17 cellular contexts compared by ENCODE assay signal in the genomic region with DNA sequence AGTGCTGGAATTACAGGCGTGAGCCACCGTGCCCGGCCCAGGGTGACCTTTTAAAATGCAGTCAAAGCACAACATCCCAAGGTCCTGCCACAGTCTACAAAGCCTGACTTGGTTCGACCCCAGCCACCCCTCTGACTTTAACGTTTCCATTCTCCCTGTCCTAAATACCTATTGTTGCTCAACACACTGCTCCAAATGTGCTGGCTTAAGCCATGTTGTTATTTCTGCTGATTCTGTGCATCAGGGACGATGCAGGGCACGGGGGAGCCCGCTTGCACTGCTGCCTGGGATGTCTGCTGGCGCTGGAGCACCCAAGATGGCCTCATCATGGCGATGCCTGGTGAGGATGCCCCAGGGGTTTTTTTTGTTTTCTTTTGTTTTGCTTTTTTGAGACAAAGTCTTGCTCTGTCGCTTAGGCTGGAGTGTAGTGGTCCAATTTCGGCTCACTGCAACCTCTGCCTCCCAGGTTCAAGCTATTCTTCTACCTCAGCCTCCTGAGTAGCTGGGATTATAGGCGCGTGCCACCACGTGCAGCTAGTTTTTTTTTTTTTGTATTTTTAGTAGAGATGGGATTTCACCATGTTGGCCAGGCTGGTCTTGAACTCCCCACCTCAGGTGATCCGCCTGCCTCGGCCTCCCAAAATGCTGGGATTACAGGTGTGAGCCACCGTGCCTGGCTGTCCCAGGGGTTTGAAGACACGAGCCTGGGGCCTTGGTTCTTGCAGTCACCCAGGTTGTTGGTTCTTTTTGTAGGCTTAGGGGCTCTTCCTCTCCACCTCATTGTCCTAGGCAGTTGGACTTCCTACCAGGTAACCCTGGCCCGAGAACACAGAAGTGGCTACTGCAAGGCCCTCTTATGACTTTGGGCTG. TPM values are rescaled to one million over a fixed set of nuclear protein-coding genes. Genes with fewer than 3 reads are reported as not detected.
DNase-seq lines count a peak whose midpoint lies in the region; ATAC-seq, FAIRE-seq and TF ChIP-seq lines count a peak whose summit lies in the region.
"Had no signal": no experiment of that assay in that cellular context is flagged by ENCODE, and none has a peak within 500 bp of the region (broad histone marks: within the 10 kb centered on the region; RNA-seq: fewer than 3 reads in every experiment).

No MANE protein-coding gene starts in this region.

- peaks cover 6% of the 10 kb centered on the region for H3K36me3 Mint-ChIP-seq in MCF 10A (ENCODE audit: insufficient read depth, unreplicated experiment)

- H3K9ac ChIP-seq in mammary epithelial cell (ENCODE audit: insufficient read depth, low read length): no peak overlapping the region
- peak overlapping the region; percentile 62 for H3K9ac ChIP-seq in keratinocyte (ENCODE audit: control insufficient read depth, extremely low read depth, insufficient read depth, low read length)
- H3K9ac ChIP-seq: BLaER1 had no signal

- no peak for TF ChIP-seq POLR2A in breast epithelium (IDR thresholded peaks at IDR 0.05)
- no peak for TF ChIP-seq POLR2A in transverse colon (IDR thresholded peaks at IDR 0.05)

- TF ChIP-seq EP300 in transverse colon (IDR thresholded peaks at IDR 0.05; ENCODE audit: low read depth): no peak

- no peaks in the 10 kb centered on the region for H3K9me3 Mint-ChIP-seq in MCF 10A (ENCODE audit: unreplicated experiment)

- H3K4me3 ChIP-seq in breast epithelium: no peak overlapping the region
- no peak overlapping the region for H3K4me3 ChIP-seq in mammary epithelial cell (replicated peaks in 1 of 3; ENCODE audit: insufficient read depth in 1 of 3, low read depth in 2 of 3, low read length in 3 of 3)
- no peak overlapping the region for H3K4me3 ChIP-seq in keratinocyte (ENCODE audit: control insufficient read depth in 2 of 3, extremely low read depth in 1 of 3, insufficient read depth in 2 of 3, low read depth in 1 of 3, low read length in 3 of 3)
- H3K4me3 ChIP-seq in transverse colon: no peak overlapping the region
- H3K4me3 ChIP-seq: BLaER1 had no signal

- H3K4me1 ChIP-seq in breast epithelium: no peaks in the 10 kb centered on the region
- peaks cover 56% of the 10 kb centered on the region for H3K4me1 ChIP-seq in mammary epithelial cell (ENCODE audit: insufficient read depth, low read length)
- H3K4me1 ChIP-seq in keratinocyte (ENCODE audit: control insufficient read depth, extremely low read depth, insufficient read depth, low read length): peaks cover 48% of the 10 kb centered on the region
- peaks cover 0 to 12% (median 2%) of the 10 kb centered on the region in 4 donors for H3K4me1 ChIP-seq in transverse colon
- H3K4me1 ChIP-seq: BLaER1 had no signal

- dilution Hi-C loops in mammary epithelial cell (cut with HindIII; ENCODE audit: low sequenced_read_pairs): loop anchor here (5.0 kb wide), 2 partner anchors 34 to 69 kb away; no protein-coding TSS in a partner anchor
- dilution Hi-C loops in keratinocyte (cut with MboI; ENCODE audit: extremely low pct_ligation_motif_present, low sequenced_read_pairs): no loop called here

- DNase-seq in MCF 10A (ENCODE audit: unreplicated experiment) (no peak), breast epithelium (ENCODE audit: low spot score in 2 of 2) (no peak), mammary epithelial cell (no peak), keratinocyte (ENCODE audit: low read depth, low spot score) (no peak), transverse colon (no peak), NCI-H1048 (lab: John Stamatoyannopoulos, UW) (no peak), NCI-H2227 treated with DMSO at 0.1 percent for 48 hours (lab: John Stamatoyannopoulos, UW) (no peak)
- DNase-seq: DMS 273 treated with DMSO at 0.1 percent for 48 hours, GOT3, Kasumi-1, NCI-H1417, NCI-H2029, NCI-H510A treated with DMSO at 0.1 percent for 48 hours, SIG-M5 had no signal

- 91% methylated on average over 14 of the region's 20 CpGs for WGBS in mammary epithelial cell (ENCODE audit: low coverage, missing lambda C conversion rate)
- 90 to 91% methylated on average over 6 to 20 of the region's 20 CpGs for WGBS in transverse colon (ENCODE audit: low coverage in 1 of 2), 2 donors

- H3K79me2 ChIP-seq in mammary epithelial cell (ENCODE audit: insufficient read depth, low read length) (peaks cover 24% of the 10 kb centered on the region), keratinocyte (ENCODE audit: control insufficient read depth, insufficient read depth, low read length) (peaks cover 3% of the 10 kb centered on the region)

- BruUV-seq in MCF 10A (replicated peaks; lab: Mats Ljungman, UMichigan) (no TSS peak), mammary epithelial cell (replicated peaks; lab: Mats Ljungman, UMichigan) (no TSS peak)

- H3K4me3 Mint-ChIP-seq in MCF 10A (ENCODE audit: unreplicated experiment): no peak overlapping the region

- peak overlapping the region in 1 of 2 donors; percentile 25 for H3K27ac ChIP-seq in breast epithelium
- peak overlapping the region; percentile 97 for H3K27ac ChIP-seq in mammary epithelial cell (ENCODE audit: insufficient read depth, low read depth, low read length)
- peak overlapping the region; percentile 91 for H3K27ac ChIP-seq in keratinocyte (ENCODE audit: control insufficient read depth, insufficient read depth, low read length)
- peak overlapping the region in 3 of 4 donors; percentile 35 to 52 (median 41) for H3K27ac ChIP-seq in transverse colon
- H3K27ac ChIP-seq: BLaER1 had no signal

- no peak for TF ChIP-seq CTCF in MCF 10A (IDR thresholded peaks at IDR 0.05; ENCODE audit: unreplicated experiment)
- no peak for TF ChIP-seq CTCF in breast epithelium (IDR thresholded peaks at IDR 0.05)
- TF ChIP-seq CTCF in mammary epithelial cell (conservative IDR thresholded peaks at IDR 0.05 in 1 of 2, IDR thresholded peaks at IDR 0.05 in 1 of 2; ENCODE audit: extremely low read depth in 1 of 2, insufficient read depth in 1 of 2, low read depth in 1 of 2, low read length in 2 of 2): no peak
- no peak for TF ChIP-seq CTCF in keratinocyte (optimal IDR thresholded peaks at IDR 0.05 in 1 of 3, IDR thresholded peaks at IDR 0.05 in 1 of 3, conservative IDR thresholded peaks at IDR 0.05 in 1 of 3; ENCODE audit: extremely low read depth in 1 of 3, insufficient read depth in 2 of 3, low read length in 3 of 3)
- TF ChIP-seq CTCF in transverse colon (IDR thresholded peaks at IDR 0.05): no peak

- H3K27me3 ChIP-seq in breast epithelium (no peaks in the 10 kb centered on the region), mammary epithelial cell (ENCODE audit: insufficient read depth, low read length) (no peaks in the 10 kb centered on the region), keratinocyte (ENCODE audit: control insufficient read depth, extremely low read depth, insufficient read depth, low read length) (no peaks in the 10 kb centered on the region), transverse colon (no peaks in the 10 kb centered on the region)
- H3K27me3 ChIP-seq: BLaER1 had no signal

- H3K4me2 ChIP-seq in mammary epithelial cell (ENCODE audit: insufficient read depth, low read depth, low read length): no peak overlapping the region
- H3K4me2 ChIP-seq in keratinocyte (ENCODE audit: control insufficient read depth, extremely low read depth, insufficient read depth, low read depth, low read length): no peak overlapping the region
- H3K4me2 ChIP-seq: BLaER1 had no signal

- no peak overlapping the region for H2AFZ ChIP-seq in mammary epithelial cell (ENCODE audit: low read depth, low read length)
- H2AFZ ChIP-seq in keratinocyte (ENCODE audit: control insufficient read depth, low read length): no peak overlapping the region

- peak overlapping the region; percentile 82 for H3K27ac Mint-ChIP-seq in MCF 10A (ENCODE audit: low read depth, unreplicated experiment)

- no peaks in the 10 kb centered on the region for H3K9me1 ChIP-seq in keratinocyte (ENCODE audit: control insufficient read depth, extremely low read depth, insufficient read depth, low read length)

- H3K27me3 Mint-ChIP-seq in MCF 10A (ENCODE audit: insufficient read depth, unreplicated experiment): no peaks in the 10 kb centered on the region

- POLR2A ChIA-PET in MCF 10A (lab: Yijun Ruan, JAX): interaction anchor here (0.6 to 2.9 kb wide), 6 partner anchors 9 to 113 kb away, joined by 3 to 26 read pairs (median 4); a partner anchor contains a TSS

- no peak for ATAC-seq in GM18498 (IDR thresholded peaks at IDR 0.05; ENCODE audit: unreplicated experiment)

- CTCF ChIA-PET in MCF 10A (lab: Yijun Ruan, JAX): interaction anchor here (0.6 to 2.2 kb wide), 4 partner anchors 22 to 256 kb away, joined by 3 to 22 read pairs (median 3); a partner anchor contains a TSS
- CTCF ChIA-PET in mammary epithelial cell (lab: Charles Lee; ENCODE audit: low non-redundant PET): no interaction called here

- H3K9me3 ChIP-seq in breast epithelium: peaks cover 8 to 9% of the 10 kb centered on the region in 2 donors
- H3K9me3 ChIP-seq in mammary epithelial cell (replicated peaks; ENCODE audit: insufficient read depth, low read length): peaks cover 5% of the 10 kb centered on the region
- no peaks in the 10 kb centered on the region for H3K9me3 ChIP-seq in keratinocyte (ENCODE audit: control insufficient read depth, low read depth, low read length)
- no peaks in the 10 kb centered on the region for H3K9me3 ChIP-seq in transverse colon

- FAIRE-seq in keratinocyte (lab: Jason Lieb, UNC): no peak
- FAIRE-seq: RCC 7860 had no signal

- in situ Hi-C loops in mammary epithelial cell (cut with MboI; ENCODE audit: low sequenced_read_pairs in 2 of 2): loop anchor here in 1 of 2 donors (10.0 kb wide), 1 partner anchor 58 kb away; a partner anchor contains a TSS
- in situ Hi-C loops in transverse colon (cut with MboI; ENCODE audit: low pct_ligation_motif_present in 1 of 4, low pct_unique_long_range_greater_than_20kb in 1 of 4, low sequenced_read_pairs in 3 of 4): no loop called here

- no peaks in the 10 kb centered on the region for H3K36me3 ChIP-seq in breast epithelium
- peaks cover 15% of the 10 kb centered on the region for H3K36me3 ChIP-seq in mammary epithelial cell (ENCODE audit: insufficient read depth, low read length)
- peaks cover 3 to 19% of the 10 kb centered on the region in 2 experiments for H3K36me3 ChIP-seq in keratinocyte (ENCODE audit: control insufficient read depth in 2 of 2, extremely low read depth in 1 of 2, insufficient read depth in 2 of 2, low read length in 2 of 2)
- no peaks in the 10 kb centered on the region for H3K36me3 ChIP-seq in transverse colon
- H3K36me3 ChIP-seq: BLaER1 had no signal

- peaks cover 26% of the 10 kb centered on the region for H3K4me1 Mint-ChIP-seq in MCF 10A (ENCODE audit: insufficient read depth, unreplicated experiment)

- H4K20me1 ChIP-seq in mammary epithelial cell (ENCODE audit: insufficient read depth, low read length) (no peaks in the 10 kb centered on the region), keratinocyte (ENCODE audit: control insufficient read depth, extremely low read depth, insufficient read depth, low read length) (no peaks in the 10 kb centered on the region)
- H4K20me1 ChIP-seq: BLaER1 had no signal

- intact Hi-C loops in MCF 10A (cut with micrococcal nuclease) (no loop called here), breast epithelium (cut with DNase I; ENCODE audit: low total_unique reads) (no loop called here), mammary epithelial cell (cut with micrococcal nuclease) (no loop called here), transverse colon (cut with DNase I; ENCODE audit: low total_unique reads) (no loop called here)

RNA-seq across cellular contexts. Expression of a gene that starts 22.9 kb away (rescaled TPM):
- total RNA-seq in MCF 10A (2022): 4.1 and 6.0 TPM in 2 replicates
- 1 to 10 TPM in 1 of 3 donors, under 1 TPM in 2; 0.64 to 1.3 (median 0.73) TPM for total RNA-seq in breast epithelium
- total RNA-seq in mammary epithelial cell: 10 to 100 TPM; 13.7 to 17.5 TPM
- 9.3 TPM for polyA plus RNA-seq in mammary epithelial cell
- polyA minus RNA-seq in mammary epithelial cell: 21.4 TPM
- 6.4 to 8.5 TPM (median 6.4 TPM) in 3 replicates for polyA plus RNA-seq in keratinocyte
- polyA plus RNA-seq in keratinocyte (2011; ENCODE audit: low read depth): 4.9 TPM
- 2.9 and 5.0 TPM in 2 replicates for polyA plus RNA-seq in keratinocyte (2011; cell fraction: cytosol; rRNA removed)
- polyA plus RNA-seq in keratinocyte (2011; cell fraction: nucleus; rRNA removed): 11.3 and 11.9 TPM in 2 replicates
- 2.8 and 5.1 TPM in 2 replicates for polyA plus RNA-seq in keratinocyte (2012; ENCODE audit: low replicate concordance)
- 7.1 to 11.0 TPM (median 9.1 TPM) in 3 replicates for polyA minus RNA-seq in keratinocyte
- 5.9 TPM for polyA minus RNA-seq in keratinocyte (2011; cell fraction: cytosol; rRNA and poly(A)+ RNA removed)
- polyA minus RNA-seq in keratinocyte (2011; cell fraction: nucleus; rRNA and poly(A)+ RNA removed): 7.4 and 13.6 TPM in 2 replicates
- total RNA-seq in transverse colon: 1 to 10 TPM; 4.4 to 9.7 (median 6.2) TPM
